8 cellular contexts compared by ENCODE assay signal in the genomic region with DNA sequence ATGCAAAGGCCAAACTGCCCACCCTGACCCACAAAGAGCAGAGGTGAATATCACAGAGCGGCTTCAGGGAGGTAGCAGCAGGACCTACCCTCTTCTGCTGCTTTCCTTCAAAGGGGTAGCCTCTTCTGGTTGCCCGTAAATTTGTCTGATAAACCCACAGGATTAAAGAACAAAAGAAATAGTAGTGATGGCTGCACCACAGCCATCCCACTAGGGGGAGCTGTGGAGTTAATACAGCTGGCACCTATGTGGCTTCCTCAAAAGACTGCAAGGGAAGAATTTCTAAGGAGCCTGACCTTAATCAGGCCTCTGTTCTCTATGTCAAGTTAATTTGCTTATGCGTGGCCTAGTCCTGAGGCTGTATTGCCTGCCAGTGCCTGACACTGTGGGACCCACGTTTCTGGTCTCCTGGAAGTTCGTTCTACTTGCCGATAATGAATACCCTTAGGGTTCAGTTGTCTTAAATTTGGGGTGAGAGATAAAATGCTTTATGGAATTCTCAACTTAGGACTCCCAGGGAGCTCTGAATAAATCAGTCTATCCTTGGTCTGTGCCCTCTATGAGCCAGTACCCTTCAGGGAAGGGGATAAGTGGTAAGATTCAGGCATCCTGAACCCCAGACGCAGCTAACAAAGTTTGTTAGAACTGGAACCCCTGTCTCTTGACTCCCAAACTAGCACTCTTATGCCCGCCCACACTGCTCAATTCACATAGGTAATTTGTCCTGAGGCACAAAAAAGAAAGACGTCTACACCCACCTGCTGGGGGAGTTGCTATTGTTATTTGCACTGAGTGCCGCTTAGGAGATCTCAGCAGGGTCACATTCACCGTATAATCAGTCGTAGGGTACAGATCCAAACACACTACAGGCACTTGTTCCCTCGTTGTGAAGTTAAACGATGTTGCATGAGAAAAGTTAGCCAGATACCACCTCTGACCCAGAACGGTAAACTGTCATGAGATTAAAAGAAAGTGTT.
A peak's percentile ranks its signal among the peaks of the same experiment; 100 is the strongest.
DNase-seq lines count a peak whose midpoint lies in the region; ATAC-seq and TF ChIP-seq lines count a peak whose summit lies in the region.

No MANE protein-coding gene starts in this region.

- TF ChIP-seq CTCF in DOHH2 (IDR thresholded peaks at IDR 0.05; ENCODE audit: low read depth, low read length, poor library complexity, severe bottlenecking) = peak; percentile 95

- no peaks in the 10 kb centered on the region for H3K9me3 ChIP-seq in DOHH2 (ENCODE audit: control insufficient read depth, insufficient read depth, low read length)

- H3K36me3 ChIP-seq in DOHH2 (ENCODE audit: control insufficient read depth, low read length) = no peaks in the 10 kb centered on the region

- peaks cover 4% of the 10 kb centered on the region; the same call in 1 of the 2 replicates for H3K27me3 ChIP-seq in DOHH2 (ENCODE audit: control insufficient read depth, low read length)

- no peak overlapping the region for H3K4me2 ChIP-seq in DOHH2 (ENCODE audit: low read length)

- H3K79me2 ChIP-seq in DOHH2 (ENCODE audit: control insufficient read depth, low read length) = no peaks in the 10 kb centered on the region

- DNase-seq in NCI-H526 treated with DMSO at 0.1 percent for 48 hours (lab: John Stamatoyannopoulos, UW) (peak; percentile 8), ecto neural progenitor cell (ENCODE audit: low spot score) (peak; percentile 81), medulla oblongata (ENCODE audit: extremely low spot score) (peak; percentile 85)
- peak; percentile 64 to 71 for DNase-seq in activated CD4-positive, alpha-beta T cell treated with anti-CD3 and anti-CD28 coated beads, Interleukin-2, amount 50 U/mL, for 48 hours
- peak; percentile 39 to 40 for DNase-seq in stimulated activated CD8-positive, alpha-beta memory T cell treated with anti-CD3 and anti-CD28 coated beads, Interleukin-2, amount 100 ng/mL, for 48 hours (ENCODE audit: low read depth in 2 of 2)

- no peak overlapping the region for H3K27ac ChIP-seq in DOHH2 (ENCODE audit: low read depth, low read length)

- no peak overlapping the region for H3K4me3 ChIP-seq in DOHH2 (ENCODE audit: low read length)

- ATAC-seq in HG03442 (IDR thresholded peaks at IDR 0.05; ENCODE audit: unreplicated experiment) (peak; percentile 54), GM18870 (IDR thresholded peaks at IDR 0.05; ENCODE audit: unreplicated experiment) (no peak)

- H3F3A ChIP-seq in DOHH2 (ENCODE audit: control insufficient read depth, insufficient read depth) = peaks cover 5% of the 10 kb centered on the region; the same call in 1 of the 2 replicates

- no peaks in the 10 kb centered on the region for H4K20me1 ChIP-seq in DOHH2 (ENCODE audit: control insufficient read depth, insufficient read depth, low read depth, low read length)

- peaks cover 13% of the 10 kb centered on the region for H3K4me1 ChIP-seq in DOHH2 (ENCODE audit: control insufficient read depth, low read length)

- H3K9me2 ChIP-seq in DOHH2 (replicated peaks; ENCODE audit: control insufficient read depth, low read length) = no peaks in the 10 kb centered on the region

Comparison
In these comparisons a context has a peak if more than half of its experiments do, and no peak if none do; other contexts are left out.
1. DNase-seq: peak in every context shown above with its lines; median percentile 85 in medulla oblongata; 81 in ecto neural progenitor cell; 68 in activated CD4-positive, alpha-beta T cell treated with anti-CD3 and anti-CD28 coated beads, Interleukin-2, amount 50 U/mL, for 48 hours; 40 in stimulated activated CD8-positive, alpha-beta memory T cell treated with anti-CD3 and anti-CD28 coated beads, Interleukin-2, amount 100 ng/mL, for 48 hours; 8 in NCI-H526 treated with DMSO at 0.1 percent for 48 hours.